In genomic region chr9:121440265-121440664, GRCh38 we compare ENCODE assay signal across 9 cellular contexts. TPM values are rescaled to one million over a fixed set of nuclear protein-coding genes. Genes with fewer than 3 reads are reported as not detected.
A peak's percentile ranks its signal among the peaks of the same experiment; 100 is the strongest.
DNase-seq lines count a peak whose midpoint lies in the region; FAIRE-seq and TF ChIP-seq lines count a peak whose summit lies in the region.
"Had no signal": no experiment of that assay in that cellular context is flagged by ENCODE, and none has a peak within 500 bp of the region (broad histone marks: within the 10 kb centered on the region; RNA-seq: fewer than 3 reads in every experiment).

No MANE protein-coding gene starts in this region.

- no peaks in the 10 kb centered on the region for H3K4me1 Mint-ChIP-seq in activated CD4-positive, alpha-beta memory T cell treated with anti-CD3 and anti-CD28 coated beads, Interleukin-2, amount 10 ng/mL, durations not matched to agents 7 days and 5 days

- H3K9me3 ChIP-seq in HEK293 (ENCODE audit: control insufficient read depth, insufficient read depth, low read depth, low read length), result no peaks in the 10 kb centered on the region
- H3K9me3 ChIP-seq in small intestine (ENCODE audit: control insufficient read depth, low read depth), result no peaks in the 10 kb centered on the region
- H3K9me3 ChIP-seq in thyroid gland, result no peaks in the 10 kb centered on the region
- no peaks in the 10 kb centered on the region for H3K9me3 ChIP-seq in sigmoid colon

- no peak for TF ChIP-seq POLR2A in thyroid gland (IDR thresholded peaks at IDR 0.05)
- no peak for TF ChIP-seq POLR2A in sigmoid colon (IDR thresholded peaks at IDR 0.05)

- no peak overlapping the region for H3K27ac Mint-ChIP-seq in activated CD4-positive, alpha-beta memory T cell treated with anti-CD3 and anti-CD28 coated beads, Interleukin-2, amount 10 ng/mL, durations not matched to agents 7 days and 5 days
- H3K27ac Mint-ChIP-seq: activated CD8-positive, alpha-beta T cell treated with anti-CD3 and anti-CD28 coated beads, Interleukin-2, amount 10 ng/mL, durations not matched to agents 7 days and 5 days had no signal

- CTCF ChIA-PET in HEK293 (lab: Yijun Ruan, JAX), result interaction anchor here (0.7 to 2.4 kb wide), 6 partner anchors 9 to 820 kb away, joined by 3 to 14 read pairs (median 4); no protein-coding TSS in a partner anchor
- CTCF ChIA-PET in activated CD4-positive, alpha-beta memory T cell treated with anti-CD3 and anti-CD28 coated beads, Interleukin-2, amount 10 ng/mL, durations not matched to agents 7 days and 5 days (lab: Charles Lee), result interaction anchor here (0.6 to 1.7 kb wide), 2 partner anchors 90 to 120 kb away, joined by 3 to 8 read pairs; no protein-coding TSS in a partner anchor

- no peaks in the 10 kb centered on the region for H3K9me3 Mint-ChIP-seq in activated CD4-positive, alpha-beta memory T cell treated with anti-CD3 and anti-CD28 coated beads, Interleukin-2, amount 10 ng/mL, durations not matched to agents 7 days and 5 days

- H3K4me3 ChIP-seq in HEK293 (ENCODE audit: low read depth, low read length) (no peak overlapping the region), fibroblast of villous mesenchyme (ENCODE audit: low read depth, low read length) (no peak overlapping the region), small intestine (ENCODE audit: low read depth in 1 of 2, low read length in 2 of 2) (no peak overlapping the region), thyroid gland (replicated peaks in 1 of 3) (no peak overlapping the region), sigmoid colon (no peak overlapping the region)

- TF ChIP-seq CTCF in HEK293 (tag by site-specific recombination; IDR thresholded peaks at IDR 0.05) (no peak), fibroblast of villous mesenchyme (IDR thresholded peaks at IDR 0.05; ENCODE audit: insufficient read depth, low read depth, low read length) (peak; percentile 45), thyroid gland (IDR thresholded peaks at IDR 0.05) (peak in 3 of 6 experiments; percentile 12 to 32 (median 19)), sigmoid colon (IDR thresholded peaks at IDR 0.05) (no peak)

- peaks cover 30% of the 10 kb centered on the region for H3K27me3 Mint-ChIP-seq in activated CD4-positive, alpha-beta memory T cell treated with anti-CD3 and anti-CD28 coated beads, Interleukin-2, amount 10 ng/mL, durations not matched to agents 7 days and 5 days

- H3K36me3 ChIP-seq in HEK293 (ENCODE audit: control insufficient read depth in 2 of 2, insufficient read depth in 1 of 2, low read length in 2 of 2) (no peaks in the 10 kb centered on the region), small intestine (ENCODE audit: control insufficient read depth in 2 of 2, insufficient read depth in 2 of 2, low read length in 2 of 2) (no peaks in the 10 kb centered on the region), thyroid gland (no peaks in the 10 kb centered on the region), sigmoid colon (no peaks in the 10 kb centered on the region)

- POLR2A ChIA-PET in HEK293 (lab: Yijun Ruan, JAX), result no interaction called here
- POLR2A ChIA-PET in activated CD4-positive, alpha-beta memory T cell treated with anti-CD3 and anti-CD28 coated beads, Interleukin-2, amount 10 ng/mL, durations not matched to agents 7 days and 5 days (lab: Charles Lee), result no interaction called here

- TF ChIP-seq EP300 in sigmoid colon (IDR thresholded peaks at IDR 0.05), result no peak

- intact Hi-C loops in thyroid gland (cut with DNase I), result no loop called here
- intact Hi-C loops in sigmoid colon (cut with DNase I), result no loop called here

- H3K4me1 ChIP-seq in HEK293 (ENCODE audit: control insufficient read depth, insufficient read depth, low read length), result no peaks in the 10 kb centered on the region
- H3K4me1 ChIP-seq in small intestine (ENCODE audit: control insufficient read depth in 2 of 2, insufficient read depth in 1 of 2, low read depth in 1 of 2, low read length in 1 of 2), result no peaks in the 10 kb centered on the region
- H3K4me1 ChIP-seq in thyroid gland, result peaks cover 7 to 14% of the 10 kb centered on the region in 2 donors
- no peaks in the 10 kb centered on the region for H3K4me1 ChIP-seq in sigmoid colon

- 24 to 49% (median 43%) methylated on average over 7 of the region's 7 CpGs for WGBS in small intestine, 3 donors
- 46 to 48% methylated on average over 7 of the region's 7 CpGs for WGBS in thyroid gland, 2 donors
- 73 to 78% methylated on average over 7 of the region's 7 CpGs for WGBS in sigmoid colon, 2 donors

- no peaks in the 10 kb centered on the region for H3K36me3 Mint-ChIP-seq in activated CD4-positive, alpha-beta memory T cell treated with anti-CD3 and anti-CD28 coated beads, Interleukin-2, amount 10 ng/mL, durations not matched to agents 7 days and 5 days (ENCODE audit: low read depth)

- H3K27me3 ChIP-seq in small intestine (ENCODE audit: control insufficient read depth in 2 of 2, insufficient read depth in 2 of 2, low read length in 2 of 2) (peaks cover 0 to 3% of the 10 kb centered on the region in 2 donors), thyroid gland (no peaks in the 10 kb centered on the region), sigmoid colon (peaks cover 0 to 9% (median 0%) of the 10 kb centered on the region in 3 donors)

- H3K4me3 Mint-ChIP-seq in activated CD4-positive, alpha-beta memory T cell treated with anti-CD3 and anti-CD28 coated beads, Interleukin-2, amount 10 ng/mL, durations not matched to agents 7 days and 5 days, result no peak overlapping the region
- H3K4me3 Mint-ChIP-seq: activated CD8-positive, alpha-beta T cell treated with anti-CD3 and anti-CD28 coated beads, Interleukin-2, amount 10 ng/mL, durations not matched to agents 7 days and 5 days had no signal

- no peak for FAIRE-seq in small intestine (lab: Jason Lieb, UNC)

- DNase-seq in RPMI8226 (peak; percentile 45), fibroblast of villous mesenchyme (ENCODE audit: low read depth) (peak; percentile 32), small intestine (peak; percentile 13), thyroid gland (no peak), sigmoid colon (no peak)
- no peak for DNase-seq in activated CD4-positive, alpha-beta memory T cell treated with anti-CD3 and anti-CD28 coated beads, Interleukin-2, amount 10 ng/mL, durations not matched to agents 7 days and 5 days
- DNase-seq: activated CD8-positive, alpha-beta T cell treated with anti-CD3 and anti-CD28 coated beads, Interleukin-2, amount 10 ng/mL, durations not matched to agents 7 days and 5 days; NCI-H2107 had no signal

- no peak overlapping the region for H3K27ac ChIP-seq in HEK293 (ENCODE audit: extremely low read depth, low read depth, low read length)
- H3K27ac ChIP-seq in small intestine (ENCODE audit: low read depth in 1 of 2, low read length in 1 of 2), result no peak overlapping the region
- no peak overlapping the region for H3K27ac ChIP-seq in thyroid gland
- no peak overlapping the region for H3K27ac ChIP-seq in sigmoid colon

TF ChIP-seq in HEK293, 187 proteins besides CTCF, POLR2A, EP300 and RAD21:
- TF ChIP-seq ZNF654 (tag by site-specific recombination; IDR thresholded peaks at IDR 0.05; ENCODE audit: low read depth), result peak; percentile 23; the same call in 1 of the 2 replicates
- TF ChIP-seq, protein P1, sequence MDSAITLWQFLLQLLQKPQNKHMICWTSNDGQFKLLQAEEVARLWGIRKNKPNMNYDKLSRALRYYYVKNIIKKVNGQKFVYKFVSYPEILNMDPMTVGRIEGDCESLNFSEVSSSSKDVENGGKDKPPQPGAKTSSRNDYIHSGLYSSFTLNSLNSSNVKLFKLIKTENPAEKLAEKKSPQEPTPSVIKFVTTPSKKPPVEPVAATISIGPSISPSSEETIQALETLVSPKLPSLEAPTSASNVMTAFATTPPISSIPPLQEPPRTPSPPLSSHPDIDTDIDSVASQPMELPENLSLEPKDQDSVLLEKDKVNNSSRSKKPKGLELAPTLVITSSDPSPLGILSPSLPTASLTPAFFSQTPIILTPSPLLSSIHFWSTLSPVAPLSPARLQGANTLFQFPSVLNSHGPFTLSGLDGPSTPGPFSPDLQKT (IDR thresholded peaks at IDR 0.05; ENCODE audit: borderline replicate concordance, low read depth, low read length), result no peak

RNA-seq across cellular contexts. Expression of gene GGTA1, which starts 59.4 kb away (rescaled TPM):
- total RNA-seq in fibroblast of villous mesenchyme (not detected in 2 replicates), thyroid gland (10 to 100 TPM in 2 of 4 donors, 1 to 10 TPM in 2; 5.5 to 18.4 (median 7.9) TPM), sigmoid colon (10 to 100 TPM in 2 of 4 donors, 1 to 10 TPM in 2; 5.5 to 12.8 (median 8.7) TPM)
- polyA plus RNA-seq in small intestine (10 to 100 TPM in 1 of 3 donors, 1 to 10 TPM in 1, under 1 TPM in 1; 0.67 to 11.3 (median 4.9) TPM), sigmoid colon (10 to 100 TPM in 1 of 3 donors, 1 to 10 TPM in 2; 3.6 to 18.0 (median 5.1) TPM)
- total RNA-seq in activated CD4-positive, alpha-beta memory T cell treated with anti-CD3 and anti-CD28 coated beads, Interleukin-2, amount 10 ng/mL, durations not matched to agents 7 days and 5 days, result not detected
- total RNA-seq: activated CD8-positive, alpha-beta T cell treated with anti-CD3 and anti-CD28 coated beads, Interleukin-2, amount 10 ng/mL, durations not matched to agents 7 days and 5 days had no signal

Comparison
In these comparisons a context has a peak if more than half of its experiments do, and no peak if none do; other contexts are left out.
1. DNase-seq: peak in RPMI8226 (single experiment), fibroblast of villous mesenchyme (single experiment) and small intestine (single experiment); none in thyroid gland (0 of 2), sigmoid colon (single experiment) and activated CD4-positive, alpha-beta memory T cell treated with anti-CD3 and anti-CD28 coated beads, Interleukin-2, amount 10 ng/mL, durations not matched to agents 7 days and 5 days (single experiment).